Comparison of ENCODE assay signal across 21 cellular contexts in the genomic region with DNA sequence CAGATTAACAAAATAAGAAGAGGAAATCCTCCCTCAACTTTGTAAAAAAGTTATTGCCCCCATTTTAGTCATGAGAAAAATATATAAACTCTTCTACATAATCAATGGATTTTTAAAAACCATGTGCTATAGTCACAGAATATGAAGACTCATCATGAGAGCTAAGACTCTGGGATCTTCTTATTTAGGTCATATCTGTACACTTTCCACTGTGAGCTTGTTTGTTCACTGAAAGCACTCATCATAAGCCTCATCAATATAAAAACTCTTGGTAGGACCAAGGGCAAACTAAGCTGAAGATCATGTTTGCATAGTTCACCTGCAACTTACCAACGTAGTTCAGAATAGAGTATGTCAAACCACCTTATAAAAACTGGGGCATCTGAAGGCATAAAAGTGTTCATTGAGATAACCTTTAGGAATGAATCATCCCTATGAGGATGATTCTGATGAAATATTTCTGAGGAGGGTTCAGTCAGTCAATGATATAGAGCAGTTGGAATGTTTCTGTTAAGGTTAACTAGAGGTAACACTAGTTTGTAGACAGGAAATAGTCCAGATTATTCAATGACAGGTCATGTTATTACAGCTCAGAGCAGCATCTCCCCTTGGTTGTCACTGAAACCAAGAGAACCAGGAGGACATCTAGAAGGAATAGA.
DNase-seq lines count a peak whose midpoint lies in the region; ATAC-seq, FAIRE-seq and TF ChIP-seq lines count a peak whose summit lies in the region.
"Had no signal": no experiment of that assay in that cellular context is flagged by ENCODE, and none has a peak within 500 bp of the region (broad histone marks: within the 10 kb centered on the region; RNA-seq: fewer than 3 reads in every experiment).

No MANE protein-coding gene starts in this region.

- TF ChIP-seq EP300 in A549 (IDR thresholded peaks at IDR 0.05) = peak; percentile 87 to 93

- 0% methylated on average over 1 of the region's 1 CpG for WGBS in A549 (ENCODE audit: missing lambda C conversion rate)
- whole genome bisulfite sequencing in endodermal cell (ENCODE audit: insufficient coverage in 1 of 2, insufficient read length in 1 of 2), 2 experiments = 71% methylated on average over 1 of the region's 1 CpG; no CpG with 5 or more reads in 1 of the 2 experiments

- POLR2A ChIA-PET in A549 (lab: Yijun Ruan, JAX) = interaction anchor here (0.5 to 1.0 kb wide), 2 partner anchors 31 to 290 kb away, joined by 3 to 5 read pairs; partner anchors contain the start of gene SMC2

- no peaks in the 10 kb centered on the region for H3K36me3 Mint-ChIP-seq in endothelial cell (ENCODE audit: low read depth, unreplicated experiment)
- no peaks in the 10 kb centered on the region for H3K36me3 Mint-ChIP-seq in endodermal cell (ENCODE audit: low read depth)
- H3K36me3 Mint-ChIP-seq: activated CD8-positive, alpha-beta memory T cell treated with anti-CD3 and anti-CD28 coated beads, Interleukin-2, amount 10 ng/mL, durations not matched to agents 7 days and 5 days; CD8-positive, alpha-beta T cell; IgD-negative memory B cell had no signal

- H3K36me3 ChIP-seq in endodermal cell (ENCODE audit: control insufficient read depth, insufficient read depth, low read length) = no peaks in the 10 kb centered on the region
- H3K36me3 ChIP-seq: adrenal gland had no signal

- no peaks in the 10 kb centered on the region for H3K27me3 ChIP-seq in endodermal cell (ENCODE audit: control insufficient read depth, insufficient read depth, low read length, poor library complexity, severe bottlenecking)
- H3K27me3 ChIP-seq: adrenal gland had no signal

- TF ChIP-seq CTCF in A549 (IDR thresholded peaks at IDR 0.05) (no peak), endothelial cell (IDR thresholded peaks at IDR 0.05; ENCODE audit: unreplicated experiment) (no peak), endodermal cell (conservative IDR thresholded peaks at IDR 0.05) (no peak)

- H3K27ac Mint-ChIP-seq in endothelial cell (ENCODE audit: unreplicated experiment) = no peak overlapping the region
- H3K27ac Mint-ChIP-seq in endodermal cell = no peak overlapping the region
- H3K27ac Mint-ChIP-seq: activated CD8-positive, alpha-beta memory T cell treated with anti-CD3 and anti-CD28 coated beads, Interleukin-2, amount 10 ng/mL, durations not matched to agents 7 days and 5 days; CD8-positive, alpha-beta T cell; effector memory CD8-positive, alpha-beta T cell; IgD-negative memory B cell had no signal

- H3K4me3 Mint-ChIP-seq in endothelial cell (ENCODE audit: unreplicated experiment) (no peak overlapping the region), endodermal cell (no peak overlapping the region)
- H3K4me3 Mint-ChIP-seq: activated CD8-positive, alpha-beta memory T cell treated with anti-CD3 and anti-CD28 coated beads, Interleukin-2, amount 10 ng/mL, durations not matched to agents 7 days and 5 days; CD8-positive, alpha-beta T cell; effector memory CD8-positive, alpha-beta T cell; IgD-negative memory B cell; neural crest cell had no signal

- peak overlapping the region; percentile 83 to 90 for H3K27ac ChIP-seq in A549
- H3K27ac ChIP-seq in endodermal cell (ENCODE audit: low read depth, low read length) = no peak overlapping the region
- H3K27ac ChIP-seq: adrenal gland had no signal

- peak overlapping the region; percentile 67 for H3K4me2 ChIP-seq in A549

- H3K9ac ChIP-seq in endodermal cell (ENCODE audit: extremely low read depth, low read length, poor library complexity, severe bottlenecking) = no peak overlapping the region

- H3K9me3 ChIP-seq in A549 (peaks cover 4% of the 10 kb centered on the region; the same call in 2 of the 3 replicates), endodermal cell (ENCODE audit: control insufficient read depth, low read length) (peaks cover 10% of the 10 kb centered on the region)
- H3K9me3 ChIP-seq: adrenal gland had no signal

- no peak overlapping the region for H3K4me3 ChIP-seq in A549
- no peak overlapping the region for H3K4me3 ChIP-seq in endodermal cell (ENCODE audit: low read length)
- H3K4me3 ChIP-seq: adrenal gland had no signal

- peak; percentile 95 to 98 for ATAC-seq in A549
- ATAC-seq: activated CD8-positive, alpha-beta memory T cell treated with anti-CD3 and anti-CD28 coated beads, Interleukin-2, amount 10 ng/mL, durations not matched to agents 7 days and 5 days; CD8-positive, alpha-beta T cell; effector memory CD8-positive, alpha-beta T cell had no signal

- H3K4me1 ChIP-seq in A549 = peaks cover 40% of the 10 kb centered on the region
- H3K4me1 ChIP-seq in endodermal cell (ENCODE audit: control insufficient read depth, insufficient read depth, low read length) = no peaks in the 10 kb centered on the region
- H3K4me1 ChIP-seq: adrenal gland had no signal

- peak; percentile 96 for FAIRE-seq in A549 (lab: Jason Lieb, UNC)
- FAIRE-seq: H1 had no signal

- DNase-seq in A549 (ENCODE audit: low read depth in 1 of 2, low spot score in 1 of 2) (peak; percentile 19 to 86), HT1080 (ENCODE audit: low read depth) (peak; percentile 81), amniotic epithelial cell (ENCODE audit: low read depth) (peak; percentile 89), iris pigment epithelial cell (ENCODE audit: low read depth) (peak; percentile 93), endothelial cell (ENCODE audit: low spot score) (no peak), NCI-H146 treated with DMSO at 0.1 percent for 48 hours (lab: John Stamatoyannopoulos, UW; ENCODE audit: unreplicated experiment) (no peak), endodermal cell (no peak), AG20443 (ENCODE audit: low spot score) (no peak)
- DNase-seq: activated CD4-positive, alpha-beta T cell treated with anti-CD3 and anti-CD28 coated beads for 1 hour; activated CD8-positive, alpha-beta memory T cell treated with anti-CD3 and anti-CD28 coated beads, Interleukin-2, amount 10 ng/mL, durations not matched to agents 7 days and 5 days; adrenal gland; CD8-positive, alpha-beta T cell; DMS79 treated with DMSO at 0.1 percent for 48 hours; effector memory CD8-positive, alpha-beta T cell; foreskin melanocyte; NCI-H2029 treated with DMSO at 0.1 percent for 48 hours; NCI-H526 treated with DMSO at 0.1 percent for 48 hours; T-helper 9 cell had no signal

- no peaks in the 10 kb centered on the region for H3K4me1 Mint-ChIP-seq in endothelial cell (ENCODE audit: unreplicated experiment)
- no peaks in the 10 kb centered on the region for H3K4me1 Mint-ChIP-seq in endodermal cell
- H3K4me1 Mint-ChIP-seq: activated CD8-positive, alpha-beta memory T cell treated with anti-CD3 and anti-CD28 coated beads, Interleukin-2, amount 10 ng/mL, durations not matched to agents 7 days and 5 days; IgD-negative memory B cell; neural crest cell had no signal

- no peak for TF ChIP-seq POLR2A in A549 (IDR thresholded peaks at IDR 0.05; ENCODE audit: low read length)

- TF ChIP-seq RAD21 in A549 (conservative IDR thresholded peaks at IDR 0.05 in 1 of 2, IDR thresholded peaks at IDR 0.05 in 1 of 2) = peak; percentile 16 to 46; a peak in 3 of 5 replicates

- H3K27me3 Mint-ChIP-seq in endothelial cell (ENCODE audit: unreplicated experiment) (no peaks in the 10 kb centered on the region), endodermal cell (ENCODE audit: insufficient read depth) (no peaks in the 10 kb centered on the region)
- H3K27me3 Mint-ChIP-seq: activated CD8-positive, alpha-beta memory T cell treated with anti-CD3 and anti-CD28 coated beads, Interleukin-2, amount 10 ng/mL, durations not matched to agents 7 days and 5 days; effector memory CD8-positive, alpha-beta T cell; IgD-negative memory B cell had no signal

- CTCF ChIA-PET in A549 (lab: Yijun Ruan, JAX) = no interaction called here

- H3K9me3 Mint-ChIP-seq in endothelial cell (ENCODE audit: unreplicated experiment) (peaks cover 21% of the 10 kb centered on the region), endodermal cell (no peaks in the 10 kb centered on the region)
- H3K9me3 Mint-ChIP-seq: CD8-positive, alpha-beta T cell; neural crest cell had no signal

TF ChIP-seq in A549, 52 proteins besides CTCF, POLR2A, EP300 and RAD21 (continues in another document):
- TF ChIP-seq, protein P1, sequence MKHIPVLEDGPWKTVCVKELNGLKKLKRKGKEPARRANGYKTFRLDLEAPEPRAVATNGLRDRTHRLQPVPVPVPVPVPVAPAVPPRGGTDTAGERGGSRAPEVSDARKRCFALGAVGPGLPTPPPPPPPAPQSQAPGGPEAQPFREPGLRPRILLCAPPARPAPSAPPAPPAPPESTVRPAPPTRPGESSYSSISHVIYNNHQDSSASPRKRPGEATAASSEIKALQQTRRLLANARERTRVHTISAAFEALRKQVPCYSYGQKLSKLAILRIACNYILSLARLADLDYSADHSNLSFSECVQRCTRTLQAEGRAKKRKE (CRISPR knock-in tag; IDR thresholded peaks at IDR 0.05; ENCODE audit: low read depth) = no peak
- TF ChIP-seq EHF (CRISPR knock-in tag; IDR thresholded peaks at IDR 0.05) (no peak), BCL3 (IDR thresholded peaks at IDR 0.05) (peak; percentile 77; the same call in 1 of the 3 replicates), NFE2L2 (conservative IDR thresholded peaks at IDR 0.05; ENCODE audit: low read length) (no peak), HMGXB4 (CRISPR knock-in tag; IDR thresholded peaks at IDR 0.05; ENCODE audit: borderline replicate concordance) (no peak), ZFP36 (IDR thresholded peaks at IDR 0.05; ENCODE audit: borderline replicate concordance, partially characterized antibody) (no peak), JUNB (IDR thresholded peaks at IDR 0.05) (peak; percentile 98), KDM1A (IDR thresholded peaks at IDR 0.05; ENCODE audit: low read depth) (no peak)

Comparison
In these comparisons a context has a peak if more than half of its experiments do, and no peak if none do; other contexts are left out.
1. DNase-seq: peak in A549 (2 of 2), HT1080 (single experiment), amniotic epithelial cell (single experiment) and iris pigment epithelial cell (single experiment); none in endothelial cell (single experiment), NCI-H146 treated with DMSO at 0.1 percent for 48 hours (single experiment), endodermal cell (single experiment) and AG20443 (single experiment).